In genomic region chr11:16793009-16793408, GRCh38 we compare ENCODE assay signal across 26 cellular contexts. TPM values are rescaled to one million over a fixed set of nuclear protein-coding genes. Genes with fewer than 3 reads are reported as not detected.
DNase-seq lines count a peak whose midpoint lies in the region; ATAC-seq, FAIRE-seq and TF ChIP-seq lines count a peak whose summit lies in the region.
"Had no signal": no experiment of that assay in that cellular context is flagged by ENCODE, and none has a peak within 500 bp of the region (broad histone marks: within the 10 kb centered on the region; RNA-seq: fewer than 3 reads in every experiment).

No MANE protein-coding gene starts in this region.

- no peak for TF ChIP-seq CTCF in IMR-90 (conservative IDR thresholded peaks at IDR 0.05; ENCODE audit: low read depth, low read length)
- no peak for TF ChIP-seq CTCF in K562 (IDR thresholded peaks at IDR 0.05 in 2 of 3, conservative IDR thresholded peaks at IDR 0.05 in 1 of 3; ENCODE audit: insufficient read depth in 2 of 3, low read depth in 1 of 3, low read length in 3 of 3)
- no peak for TF ChIP-seq CTCF in thyroid gland (IDR thresholded peaks at IDR 0.05)
- no peak for TF ChIP-seq CTCF in transverse colon (IDR thresholded peaks at IDR 0.05)

- TF ChIP-seq EP300 in K562 (IDR thresholded peaks at IDR 0.05; ENCODE audit: low read length) (no peak), transverse colon (IDR thresholded peaks at IDR 0.05; ENCODE audit: low read depth) (no peak)

- H2AK9ac ChIP-seq in IMR-90 (replicated peaks; ENCODE audit: low read depth, low read length, poor library complexity), result peak overlapping the region; percentile 7

- H3K36me3 ChIP-seq in IMR-90 (ENCODE audit: control insufficient read depth, insufficient read depth, low read length) (no peaks in the 10 kb centered on the region), K562 (ENCODE audit: control insufficient read depth, insufficient read depth, low read length) (no peaks in the 10 kb centered on the region), mesodermal cell (ENCODE audit: control insufficient read depth, insufficient read depth, low read length) (peaks cover 6% of the 10 kb centered on the region), thyroid gland (no peaks in the 10 kb centered on the region), transverse colon (no peaks in the 10 kb centered on the region)
- H3K36me3 ChIP-seq: SJSA1 had no signal

- H3K14ac ChIP-seq in IMR-90 (replicated peaks; ENCODE audit: low read depth, low read length), result no peak overlapping the region

- no peaks in the 10 kb centered on the region for H3K79me1 ChIP-seq in IMR-90 (ENCODE audit: low read depth in 1 of 2, low read length in 2 of 2)

- no peaks in the 10 kb centered on the region for H3K79me2 ChIP-seq in K562 (ENCODE audit: control insufficient read depth, insufficient read depth, low read length)

- H3K9me3 ChIP-seq in IMR-90 (ENCODE audit: control insufficient read depth, insufficient read depth, low read length) (no peaks in the 10 kb centered on the region), K562 (replicated peaks; ENCODE audit: control insufficient read depth, insufficient read depth, low read depth, low read length) (no peaks in the 10 kb centered on the region), mesodermal cell (ENCODE audit: control insufficient read depth, low read length) (no peaks in the 10 kb centered on the region), thyroid gland (no peaks in the 10 kb centered on the region), transverse colon (no peaks in the 10 kb centered on the region)
- H3K9me3 ChIP-seq: gastroesophageal sphincter, Peyer's patch, SJSA1 had no signal

- H3K9me1 ChIP-seq in IMR-90 (ENCODE audit: insufficient read depth, low read length) (peaks cover 7% of the 10 kb centered on the region), K562 (ENCODE audit: control insufficient read depth, insufficient read depth, low read length) (no peaks in the 10 kb centered on the region)

- H2BK120ac ChIP-seq in IMR-90 (ENCODE audit: low read depth, low read length), result no peak overlapping the region

- no peak overlapping the region for H4K91ac ChIP-seq in IMR-90 (ENCODE audit: insufficient read depth, low read depth, low read length)

- intact Hi-C loops in IMR-90 (cut with micrococcal nuclease), result no loop called here
- intact Hi-C loops in K562 (cut with micrococcal nuclease), result no loop called here
- intact Hi-C loops in thyroid gland (cut with DNase I), result no loop called here
- intact Hi-C loops in transverse colon (cut with DNase I; ENCODE audit: low total_unique reads), result no loop called here

- no peak overlapping the region for H4K8ac ChIP-seq in IMR-90 (ENCODE audit: low read depth in 2 of 2, low read length in 2 of 2)

- DNase-seq in IMR-90 (no peak), K562 (ENCODE audit: extremely low read depth in 1 of 4, low spot score in 3 of 4) (no peak), thyroid gland (no peak), COR-L47 (lab: John Stamatoyannopoulos, UW) (no peak), NCI-H1694 treated with DMSO at 0.1 percent for 48 hours (lab: John Stamatoyannopoulos, UW) (no peak), transverse colon (no peak)
- DNase-seq: activated CD8-positive, alpha-beta memory T cell treated with anti-CD3 and anti-CD28 coated beads for 24 hours; activated gamma-delta T cell treated with Interleukin-2 at 50 U/mL for 16 hours; activated T-cell treated with anti-CD3 and anti-CD28 coated beads, Interleukin-2, amount 50 U/mL, for 1 hour; CD4-positive, alpha-beta memory T cell; cortex of kidney; endodermal cell; hypothalamus; left ventricle myocardium superior; NCI-H1092 treated with DMSO at 0.1 percent for 48 hours; NCI-H1930; NCI-H526; posterior cingulate gyrus; T-cell had no signal

- dilution Hi-C loops in IMR-90 (cut with HindIII; ENCODE audit: low sequenced_read_pairs, unreplicated experiment), result no loop called here

- H3K4me2 ChIP-seq in IMR-90 (ENCODE audit: low read depth, low read length) (no peak overlapping the region), K562 (ENCODE audit: insufficient read depth, low read length) (no peak overlapping the region)

- in situ Hi-C loops in IMR-90 (cut with MboI; ENCODE audit: low sequenced_read_pairs), result no loop called here
- in situ Hi-C loops in K562 (cut with MboI), result no loop called here
- in situ Hi-C loops in transverse colon (cut with MboI; ENCODE audit: low pct_ligation_motif_present in 1 of 4, low pct_unique_long_range_greater_than_20kb in 1 of 4, low sequenced_read_pairs in 3 of 4), result no loop called here

- CTCF ChIA-PET in IMR-90 (lab: Yijun Ruan, JAX) (no interaction called here), K562 (lab: Yijun Ruan, JAX; ENCODE audit: low intra/inter-chr PET ratio) (no interaction called here)

- no peak overlapping the region for H3K4me3 ChIP-seq in IMR-90 (ENCODE audit: insufficient read depth, low read depth, low read length)
- H3K4me3 ChIP-seq in K562, result no peak overlapping the region
- H3K4me3 ChIP-seq in mesodermal cell (ENCODE audit: extremely low read depth, insufficient read depth, low read length, poor library complexity, severe bottlenecking), result no peak overlapping the region
- H3K4me3 ChIP-seq in thyroid gland (replicated peaks in 1 of 3), result no peak overlapping the region
- H3K4me3 ChIP-seq in transverse colon, result no peak overlapping the region
- H3K4me3 ChIP-seq: gastroesophageal sphincter, Peyer's patch, SJSA1 had no signal

- 92% methylated on average over 2 of the region's 3 CpGs; no CpG with 5 or more reads in 1 of the 2 experiments for WGBS in IMR-90 (ENCODE audit: extremely low coverage in 2 of 2, insufficient read length in 1 of 2), 2 experiments
- WGBS in K562 (ENCODE audit: insufficient coverage, low coverage, missing lambda C conversion rate), result 0% methylated on average over 3 of the region's 3 CpGs
- 86 to 97% methylated on average over 2 to 3 of the region's 3 CpGs for WGBS in mesodermal cell (ENCODE audit: insufficient coverage in 2 of 2), 2 experiments
- WGBS in thyroid gland, 2 donors, result 92 to 94% methylated on average over 3 of the region's 3 CpGs
- WGBS in transverse colon (ENCODE audit: low coverage in 1 of 2), 2 donors, result 84 to 89% methylated on average over 3 of the region's 3 CpGs

- H3K18ac ChIP-seq in IMR-90 (ENCODE audit: low read depth, low read length), result no peak overlapping the region

- TF ChIP-seq RAD21 in IMR-90 (IDR thresholded peaks at IDR 0.05; ENCODE audit: low read length), result no peak
- TF ChIP-seq RAD21 in K562 (CRISPR knock-in tag; conservative IDR thresholded peaks at IDR 0.05 in 1 of 2, IDR thresholded peaks at IDR 0.05 in 1 of 2), result no peak

- H3K27me3 ChIP-seq in IMR-90 (ENCODE audit: control insufficient read depth, insufficient read depth, low read length) (peaks cover 1% of the 10 kb centered on the region), K562 (ENCODE audit: control insufficient read depth in 2 of 2, insufficient read depth in 2 of 2, low read length in 2 of 2) (peaks cover 7 to 49% of the 10 kb centered on the region in 2 experiments), thyroid gland (no peaks in the 10 kb centered on the region), transverse colon (no peaks in the 10 kb centered on the region)
- H3K27me3 ChIP-seq: gastroesophageal sphincter, Peyer's patch, SJSA1 had no signal

- no peak for ATAC-seq in IMR-90 (ENCODE audit: low read depth)
- no peak for ATAC-seq in K562
- ATAC-seq in GM21528 (IDR thresholded peaks at IDR 0.05; ENCODE audit: low FRiP score, unreplicated experiment), result no peak
- ATAC-seq: gastroesophageal sphincter, left ventricle myocardium superior, sciatic nerve, T-cell had no signal

- H3K4ac ChIP-seq in IMR-90 (ENCODE audit: low read depth, low read length), result no peak overlapping the region

- no peak overlapping the region for H3K23ac ChIP-seq in IMR-90 (ENCODE audit: low read depth, low read length)

- H4K20me1 ChIP-seq in IMR-90 (ENCODE audit: insufficient read depth, low read length) (no peaks in the 10 kb centered on the region), K562 (replicated peaks; ENCODE audit: control insufficient read depth, insufficient read depth, low read length) (no peaks in the 10 kb centered on the region)

- H3K27ac ChIP-seq in IMR-90 (ENCODE audit: insufficient read depth, low read length), result no peak overlapping the region
- H3K27ac ChIP-seq in K562 (ENCODE audit: extremely low read depth, low read depth, low read length), result no peak overlapping the region
- peak overlapping the region; percentile 10 for H3K27ac ChIP-seq in mesodermal cell (ENCODE audit: low read depth, low read length, severe bottlenecking)
- H3K27ac ChIP-seq in thyroid gland, result peak overlapping the region in 2 of 3 donors; percentile 87 to 91
- H3K27ac ChIP-seq in transverse colon, result peak overlapping the region in 1 of 4 donors; percentile 49
- H3K27ac ChIP-seq: gastroesophageal sphincter, Peyer's patch had no signal

- no TSS peak for BruUV-seq in IMR-90 (replicated peaks; lab: Mats Ljungman, UMichigan)
- no TSS peak for BruUV-seq in K562 (replicated peaks; lab: Mats Ljungman, UMichigan)

- TF ChIP-seq POLR2A in IMR-90 (IDR thresholded peaks at IDR 0.05; ENCODE audit: low read depth, low read length) (no peak), K562 (conservative IDR thresholded peaks at IDR 0.05) (no peak), thyroid gland (IDR thresholded peaks at IDR 0.05) (no peak), transverse colon (IDR thresholded peaks at IDR 0.05) (no peak)

- H4K5ac ChIP-seq in IMR-90 (ENCODE audit: low read depth, low read length), result no peak overlapping the region

- no peak overlapping the region for H2BK20ac ChIP-seq in IMR-90 (ENCODE audit: low read depth, low read length)

- FAIRE-seq in K562 (lab: Jason Lieb, UNC), result peak; percentile 6
- FAIRE-seq: H1 had no signal

- H3K9ac ChIP-seq in IMR-90 (ENCODE audit: low read depth, low read length) (no peak overlapping the region), K562 (ENCODE audit: insufficient read depth in 1 of 2, low read depth in 2 of 2, low read length in 2 of 2) (no peak overlapping the region)

- H2AFZ ChIP-seq in IMR-90 (replicated peaks; ENCODE audit: low read length, poor library complexity) (no peak overlapping the region), K562 (ENCODE audit: low read depth, low read length) (no peak overlapping the region)

- H2BK15ac ChIP-seq in IMR-90 (ENCODE audit: low read depth, low read length), result 0 out of 3 replicates have a peak overlapping the region, but pooled peaks have one; percentile 36

- POLR2A ChIA-PET in IMR-90 (lab: Charles Lee; ENCODE audit: unreplicated experiment) (no interaction called here), K562 (lab: Yijun Ruan, JAX) (interaction anchor here (0.7 to 1.6 kb wide), 3 partner anchors 8 to 22 kb away, joined by 3 to 5 read pairs (median 3); no protein-coding TSS in a partner anchor)

- no peak overlapping the region for H2BK5ac ChIP-seq in IMR-90 (ENCODE audit: low read depth, low read length, poor library complexity, severe bottlenecking)

- H3K4me1 ChIP-seq in IMR-90 (ENCODE audit: control insufficient read depth, insufficient read depth, low read length) (peaks cover 6% of the 10 kb centered on the region), K562 (replicated peaks in 1 of 2; ENCODE audit: control insufficient read depth in 2 of 2, insufficient read depth in 2 of 2, low read length in 2 of 2) (no peaks in the 10 kb centered on the region; a peak in 1 of 5 replicates), mesodermal cell (ENCODE audit: control insufficient read depth, insufficient read depth, low read length, poor library complexity, severe bottlenecking) (peaks cover 35% of the 10 kb centered on the region), thyroid gland (peaks cover 43 to 59% of the 10 kb centered on the region in 2 donors), transverse colon (peaks cover 0 to 9% (median 2%) of the 10 kb centered on the region in 4 donors)
- H3K4me1 ChIP-seq: Peyer's patch had no signal

- peak overlapping the region; percentile 17; the same call in 1 of the 2 replicates for H2AK5ac ChIP-seq in IMR-90 (ENCODE audit: low read depth, low read length)

- no peak overlapping the region for H3K56ac ChIP-seq in IMR-90 (ENCODE audit: extremely low read depth, insufficient read depth, low read length)

RNA-seq across cellular contexts. Expression of gene C11orf58, which starts 54.6 kb away (rescaled TPM):
- total RNA-seq in IMR-90 (2012; rRNA removed), result 53.8 and 238 TPM in 2 replicates
- 67.8 and 77.2 TPM in 2 replicates for polyA plus RNA-seq in IMR-90 (2012; rRNA removed)
- polyA plus RNA-seq in IMR-90 (2012; cell fraction: cytosol; rRNA removed), result 27.7 and 30.2 TPM in 2 replicates
- 10.2 and 52.0 TPM in 2 replicates for polyA plus RNA-seq in IMR-90 (2012; cell fraction: nucleus; rRNA removed; ENCODE audit: low replicate concordance)
- total RNA-seq in K562 (2011; cell fraction: chromatin; rRNA removed; ENCODE audit: low replicate concordance), result 28.1 and 89.9 TPM in 2 replicates
- total RNA-seq in K562 (2011; cell fraction: nucleolus; rRNA removed), result 17.8 and 20.7 TPM in 2 replicates
- total RNA-seq in K562 (2011; cell fraction: nucleoplasm; rRNA removed), result 48.6 and 82.8 TPM in 2 replicates
- total RNA-seq in K562 (2014; rRNA removed), result 188 and 247 TPM in 2 replicates
- 196 and 207 TPM in 2 replicates for total RNA-seq in K562 (2014; rRNA removed; fragmentation: Illumina TruSeq; extraction: Trizol)
- 231 and 248 TPM in 2 replicates for total RNA-seq in K562 (2015; rRNA removed; fragmentation: Illumina TruSeq; extraction: Trizol)
- 96.4 and 104 TPM in 2 replicates for total RNA-seq in K562 (2021)
- 97.4 and 130 TPM in 2 replicates for polyA plus RNA-seq in K562 (2011; rRNA removed)
- polyA plus RNA-seq in K562 (2011; cell fraction: cytosol; rRNA removed), result 33.8 and 65.3 TPM in 2 replicates
- polyA plus RNA-seq in K562 (2011; cell fraction: nucleus; rRNA removed), result 35.2 and 44.8 TPM in 2 replicates
- 116 and 260 TPM in 2 replicates for polyA plus RNA-seq in K562 (2012)
- polyA plus RNA-seq in K562 (2014; fragmentation: Illumina TruSeq; extraction: Trizol), result 232 and 243 TPM in 2 replicates
- polyA plus RNA-seq in K562 (2014; fragmentation: Nextera tagmentation; extraction: Ambion mirVana), result 100 to 1,000 TPM; 395 to 421 TPM
- 226 and 273 TPM in 2 replicates for polyA plus RNA-seq in K562 (2014; rRNA removed)
- 132 and 155 TPM in 2 replicates for polyA minus RNA-seq in K562 (2011; rRNA and poly(A)+ RNA removed)
- 90.8 and 103 TPM in 2 replicates for polyA minus RNA-seq in K562 (2011; cell fraction: cytosol; rRNA and poly(A)+ RNA removed)
- 25.6 and 53.9 TPM in 2 replicates for polyA minus RNA-seq in K562 (2011; cell fraction: nucleus; rRNA and poly(A)+ RNA removed)
- polyA plus RNA-seq in mesodermal cell (2013, experiment 1 of 2), result 168 TPM
- polyA plus RNA-seq in mesodermal cell (2013, experiment 2 of 2), result 185 TPM
- total RNA-seq in thyroid gland, result 100 to 1,000 TPM; 190 to 280 (median 195) TPM
- total RNA-seq in transverse colon, result 100 to 1,000 TPM in 2 of 4 donors, 10 to 100 TPM in 2; 65.5 to 115 (median 99.9) TPM

Comparison
In these comparisons a context has a peak if more than half of its experiments do, and no peak if none do; other contexts are left out.
1. H3K27ac ChIP-seq: peak in mesodermal cell (single experiment) and thyroid gland (2 of 3); none in IMR-90 (single experiment) and K562 (single experiment).